Comparison of ENCODE assay signal across 8 cellular contexts in the genomic region with DNA sequence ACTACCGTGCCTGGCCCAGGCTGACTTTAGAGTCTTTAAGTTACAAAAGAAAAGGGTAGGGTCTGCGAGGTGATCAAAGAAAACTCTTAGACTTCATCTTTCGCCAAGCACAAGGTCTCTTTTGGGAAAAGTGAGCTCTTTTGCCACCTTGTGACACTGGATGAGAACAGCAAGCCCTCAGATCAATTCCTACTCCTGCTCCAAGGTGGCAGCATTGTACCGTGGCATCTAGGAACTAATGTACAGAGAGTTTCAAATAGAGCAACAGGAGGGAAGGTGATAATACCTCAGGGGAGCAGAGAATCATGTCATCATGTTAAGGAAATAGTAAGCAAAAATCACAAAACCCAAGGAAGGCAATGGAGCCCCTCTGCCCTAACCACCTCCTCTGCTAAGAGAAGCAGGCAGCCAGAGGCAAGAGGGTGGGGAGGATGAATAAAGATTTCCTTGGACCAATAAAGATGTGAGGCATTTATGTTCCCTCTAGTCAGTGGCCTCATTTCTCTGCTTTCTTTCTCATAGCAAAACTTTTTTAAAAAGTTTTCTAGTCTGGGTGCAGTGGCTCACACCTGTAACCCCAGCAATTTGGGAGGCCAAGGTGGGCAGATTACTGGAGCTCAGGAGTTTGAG. TPM values are rescaled to one million over a fixed set of nuclear protein-coding genes. Genes with fewer than 3 reads are reported as not detected.
A peak's percentile ranks its signal among the peaks of the same experiment; 100 is the strongest.
DNase-seq lines count a peak whose midpoint lies in the region; ATAC-seq, FAIRE-seq and TF ChIP-seq lines count a peak whose summit lies in the region.

No MANE protein-coding gene starts in this region.

- no peaks in the 10 kb centered on the region for H3K27me3 Mint-ChIP-seq in T-helper 17 cell

- DNase-seq in CMK (ENCODE audit: low read depth) (peak; percentile 40), H54 (ENCODE audit: insufficient read length, low spot score) (peak; percentile 50), NCI-H2081 (lab: John Stamatoyannopoulos, UW) (peak; percentile 86 to 89), T-helper 17 cell (peak; percentile 12 to 42 (median 19)), amniotic stem cell (lab: John Stamatoyannopoulos, UW) (peak; percentile 69), right cardiac atrium (peak in 2 of 3 donors; percentile 38 to 71), gastrocnemius medialis (peak; percentile 36 to 57)

- peak; percentile 77 to 96 (median 88) for TF ChIP-seq CTCF in gastrocnemius medialis (IDR thresholded peaks at IDR 0.05 in 4 of 5, conservative IDR thresholded peaks at IDR 0.05 in 1 of 5)

- peaks cover 5% of the 10 kb centered on the region for H3K4me1 Mint-ChIP-seq in T-helper 17 cell

- H3K27ac ChIP-seq in right cardiac atrium (ENCODE audit: low read length) (no peak overlapping the region), gastrocnemius medialis (no peak overlapping the region)

- H3K27ac Mint-ChIP-seq in T-helper 17 cell, result no peak overlapping the region

- no peaks in the 10 kb centered on the region for H3K36me3 ChIP-seq in gastrocnemius medialis

- H3K4me3 ChIP-seq in right cardiac atrium (ENCODE audit: low read length) (no peak overlapping the region), gastrocnemius medialis (no peak overlapping the region)

- in situ Hi-C loops in gastrocnemius medialis (cut with MboI; ENCODE audit: low sequenced_read_pairs in 4 of 4), result no loop called here

- H3K27me3 ChIP-seq in right cardiac atrium (ENCODE audit: control insufficient read depth, insufficient read depth) (no peaks in the 10 kb centered on the region), gastrocnemius medialis (no peaks in the 10 kb centered on the region)

- H3K4me1 ChIP-seq in right cardiac atrium (ENCODE audit: control insufficient read depth, insufficient read depth, low read length), result no peaks in the 10 kb centered on the region
- no peaks in the 10 kb centered on the region for H3K4me1 ChIP-seq in gastrocnemius medialis

- H3K9me3 ChIP-seq in T-helper 17 cell (ENCODE audit: control insufficient read depth, low read length, poor library complexity, severe bottlenecking), result no peaks in the 10 kb centered on the region
- no peaks in the 10 kb centered on the region for H3K9me3 ChIP-seq in right cardiac atrium (ENCODE audit: control insufficient read depth, low read length)
- H3K9me3 ChIP-seq in gastrocnemius medialis, result no peaks in the 10 kb centered on the region

- no peaks in the 10 kb centered on the region for H3K36me3 Mint-ChIP-seq in T-helper 17 cell (ENCODE audit: low read depth)

- ATAC-seq in T-helper 17 cell (peak; percentile 98), right cardiac atrium (peak; percentile 86 to 89), gastrocnemius medialis (peak; percentile 95 to 97), HG03432 (IDR thresholded peaks at IDR 0.05; ENCODE audit: unreplicated experiment) (no peak)

- H3K4me3 Mint-ChIP-seq in T-helper 17 cell, result peak overlapping the region; percentile 9

- intact Hi-C loops in right cardiac atrium (cut with DNase I), result no loop called here
- intact Hi-C loops in gastrocnemius medialis (cut with DNase I; ENCODE audit: low total_unique reads), result loop anchor here (1.0 to 5.0 kb wide), 2 partner anchors 24 to 76 kb away; no protein-coding TSS in a partner anchor

- WGBS in right cardiac atrium, result 7% methylated on average over 4 of the region's 4 CpGs

- FAIRE-seq in H54 (lab: Jason Lieb, UNC), result no peak

- TF ChIP-seq POLR2A in H54 (IDR thresholded peaks at IDR 0.05; ENCODE audit: low read depth, low read length) (no peak), gastrocnemius medialis (IDR thresholded peaks at IDR 0.05) (no peak)

RNA-seq across cellular contexts. Expression of a gene that starts 2.1 kb away (rescaled TPM):
- total RNA-seq in T-helper 17 cell (not detected), right cardiac atrium (not detected), gastrocnemius medialis (not detected)
- not detected for polyA plus RNA-seq in right cardiac atrium

RNA-seq across cellular contexts. Expression of a gene that starts 33.0 kb away (rescaled TPM):
- total RNA-seq in T-helper 17 cell (10 to 100 TPM; 27.7 to 34.2 TPM), right cardiac atrium (10 to 100 TPM; 18.4 to 24.8 (median 21.0) TPM), gastrocnemius medialis (10 to 100 TPM; 13.4 to 28.9 (median 18.9) TPM)
- polyA plus RNA-seq in right cardiac atrium, result 8.9 TPM

RNA-seq across cellular contexts. Expression of a gene that starts 33.0 kb away (rescaled TPM):
- total RNA-seq in T-helper 17 cell (10 to 100 TPM; 11.1 to 13.9 TPM), right cardiac atrium (10 to 100 TPM; 12.3 to 18.0 (median 14.2) TPM), gastrocnemius medialis (10 to 100 TPM in 3 of 4 donors, 1 to 10 TPM in 1; 9.7 to 18.4 (median 14.8) TPM)
- polyA plus RNA-seq in right cardiac atrium, result 6.2 TPM

Comparison
In these comparisons a context has a peak if more than half of its experiments do, and no peak if none do; other contexts are left out.
1. DNase-seq: peak in every context shown above with its lines; median percentile 88 in NCI-H2081; 69 in amniotic stem cell; 54 in right cardiac atrium; 50 in H54; 46 in gastrocnemius medialis; 40 in CMK; 19 in T-helper 17 cell.